30 cellular contexts compared by ENCODE assay signal in the genomic region with DNA sequence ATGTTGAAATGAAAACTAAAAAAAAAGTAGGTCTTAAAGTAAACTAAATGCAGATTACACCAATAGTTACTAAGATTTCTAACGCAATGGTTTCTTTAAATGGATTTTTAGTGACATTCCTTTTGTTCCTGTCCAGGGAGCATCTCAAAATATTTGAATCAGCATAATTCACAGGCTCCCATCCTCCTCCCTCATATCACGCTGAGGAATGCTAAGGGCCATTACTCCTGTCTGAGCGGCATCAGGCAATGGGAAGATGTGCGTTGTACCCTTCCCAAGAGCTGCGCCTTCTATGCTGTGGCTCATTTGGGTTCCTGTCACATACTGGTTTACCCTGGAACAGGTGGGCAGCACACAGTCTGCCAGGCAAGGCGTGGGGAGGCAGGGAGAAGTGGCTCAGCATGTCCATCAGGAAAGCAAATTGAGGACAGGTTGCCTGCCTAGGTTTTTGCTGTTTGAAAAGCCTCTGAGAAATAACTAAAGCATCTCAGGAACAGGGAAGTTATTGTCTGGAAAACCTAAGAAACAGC.
"Had no signal": no experiment of that assay in that cellular context is flagged by ENCODE, and none has a peak within 500 bp of the region (broad histone marks: within the 10 kb centered on the region; RNA-seq: fewer than 3 reads in every experiment).

No MANE protein-coding gene starts in this region.

- H3K27me3 ChIP-seq: adrenal gland, cardiac muscle cell, colonic mucosa, gastrocnemius medialis, ovary, right atrium auricular region, spleen, upper lobe of left lung had no signal

- H3K27ac Mint-ChIP-seq: activated B cell treated with CpG ODN at 0.5 μM for 24 hours; activated CD8-positive, alpha-beta T cell treated with anti-CD3 and anti-CD28 coated beads, Interleukin-2, amount 10 ng/mL, durations not matched to agents 7 days and 5 days; activated naive CD4-positive, alpha-beta T cell treated with anti-CD3 and anti-CD28 coated beads for 36 hours; activated naive CD8-positive, alpha-beta T cell treated with anti-CD3 and anti-CD28 coated beads for 36 hours; activated T-cell treated with anti-CD3 and anti-CD28 coated beads, Interleukin-2, amount 50 U/mL, for 72 hours; nephron progenitor cell; T-cell had no signal

- H3K4me1 Mint-ChIP-seq: activated B cell treated with CpG ODN at 0.5 μM for 24 hours; activated naive CD8-positive, alpha-beta T cell treated with anti-CD3 and anti-CD28 coated beads for 36 hours; immature natural killer cell; T-cell had no signal

- H3K36me3 Mint-ChIP-seq: activated naive CD8-positive, alpha-beta T cell treated with anti-CD3 and anti-CD28 coated beads for 36 hours; immature natural killer cell; T-cell had no signal

- H3K9me3 Mint-ChIP-seq: activated B cell treated with CpG ODN at 0.5 μM for 24 hours; activated naive CD4-positive, alpha-beta T cell treated with anti-CD3 and anti-CD28 coated beads for 36 hours; activated naive CD8-positive, alpha-beta T cell treated with anti-CD3 and anti-CD28 coated beads for 36 hours; activated T-cell treated with anti-CD3 and anti-CD28 coated beads, Interleukin-2, amount 50 U/mL, for 72 hours; brain; nephron progenitor cell; T-cell had no signal

- H3K27ac ChIP-seq: adrenal gland, cardiac muscle cell, colonic mucosa, gastrocnemius medialis, left ventricle myocardium inferior, ovary, right atrium auricular region, spleen, thoracic aorta, upper lobe of left lung had no signal

- H3K4me3 ChIP-seq: adrenal gland, cardiac muscle cell, colonic mucosa, gastrocnemius medialis, left ventricle myocardium inferior, lung, ovary, right atrium auricular region, spleen, thoracic aorta, upper lobe of left lung had no signal

- H3K4me1 ChIP-seq: adrenal gland, colonic mucosa, spleen had no signal

- H3K4me3 Mint-ChIP-seq: activated B cell treated with CpG ODN at 0.5 μM for 24 hours; activated CD8-positive, alpha-beta T cell treated with anti-CD3 and anti-CD28 coated beads, Interleukin-2, amount 10 ng/mL, durations not matched to agents 7 days and 5 days; activated naive CD4-positive, alpha-beta T cell treated with anti-CD3 and anti-CD28 coated beads for 36 hours; activated naive CD8-positive, alpha-beta T cell treated with anti-CD3 and anti-CD28 coated beads for 36 hours; brain; immature natural killer cell; nephron progenitor cell; T-cell had no signal

- H3K27me3 Mint-ChIP-seq: activated naive CD8-positive, alpha-beta T cell treated with anti-CD3 and anti-CD28 coated beads for 36 hours had no signal

- DNase-seq: activated B cell treated with CpG ODN at 0.5 μM for 24 hours; activated CD4-positive, alpha-beta T cell treated with anti-CD3 and anti-CD28 coated beads, Interleukin-2, amount 50 U/mL, for 1 hour; activated CD8-positive, alpha-beta T cell treated with anti-CD3 and anti-CD28 coated beads, Interleukin-2, amount 10 ng/mL, durations not matched to agents 7 days and 5 days; activated effector memory CD4-positive, alpha-beta T cell treated with anti-CD3 and anti-CD28 coated beads, Interleukin-2, amount 50 U/mL, for 16 hours; activated naive CD4-positive, alpha-beta T cell treated with anti-CD3 and anti-CD28 coated beads for 36 hours; activated naive CD8-positive, alpha-beta T cell treated with anti-CD3 and anti-CD28 coated beads for 36 hours; activated T-cell treated with anti-CD3 and anti-CD28 coated beads for 4 hours; activated T-cell treated with anti-CD3 and anti-CD28 coated beads, Interleukin-2, amount 50 U/mL, for 72 hours; adrenal gland; aorta; cerebellar nuclear complex; colonic mucosa; effector CD8-positive, alpha-beta T cell; gastrocnemius medialis; glutamatergic neuron; hypothalamus; immature natural killer cell; left ventricle myocardium inferior; nephron progenitor cell; ovary; spleen; stimulated activated naive CD4-positive, alpha-beta T cell treated with Interleukin-2 at 50 U/mL for 16 hours; T-cell had no signal

- H3K9me3 ChIP-seq: adrenal gland, colonic mucosa, gastrocnemius medialis, left ventricle myocardium inferior, ovary, right atrium auricular region, spleen, thoracic aorta, upper lobe of left lung had no signal

- ATAC-seq: activated CD8-positive, alpha-beta T cell treated with anti-CD3 and anti-CD28 coated beads, Interleukin-2, amount 10 ng/mL, durations not matched to agents 7 days and 5 days; gastrocnemius medialis; T-cell had no signal

- FAIRE-seq: endometrium had no signal

- H3K36me3 ChIP-seq: adrenal gland, colonic mucosa, gastrocnemius medialis, ovary, upper lobe of left lung had no signal
